Comparison of ENCODE assay signal across 23 cellular contexts in the genomic region with DNA sequence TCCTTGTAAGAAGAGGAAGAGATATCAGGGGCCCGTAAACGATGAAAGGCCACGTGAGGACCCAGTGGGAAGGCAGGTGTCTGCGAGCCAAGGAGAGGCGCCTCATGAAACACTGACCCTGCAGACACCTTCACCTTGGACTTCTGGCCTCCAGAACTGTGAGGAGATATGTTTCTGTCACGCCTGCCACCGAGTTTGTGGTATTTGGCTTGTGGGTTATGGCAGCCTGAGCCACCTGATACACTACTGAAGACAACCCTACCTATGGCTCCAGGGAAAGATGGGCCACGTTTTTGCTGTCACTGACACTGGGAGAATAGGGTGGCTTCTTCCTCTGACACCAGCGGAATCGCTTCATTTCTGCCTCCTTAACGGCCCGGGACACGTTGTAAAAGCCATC.
DNase-seq lines count a peak whose midpoint lies in the region; ATAC-seq and TF ChIP-seq lines count a peak whose summit lies in the region.
"Had no signal": no experiment of that assay in that cellular context is flagged by ENCODE, and none has a peak within 500 bp of the region (broad histone marks: within the 10 kb centered on the region; RNA-seq: fewer than 3 reads in every experiment).

No MANE protein-coding gene starts in this region.

- H3K36me3 Mint-ChIP-seq in endodermal cell (ENCODE audit: low read depth): no peaks in the 10 kb centered on the region
- H3K36me3 Mint-ChIP-seq: CD14-positive monocyte; CD8-positive, alpha-beta memory T cell had no signal

- TF ChIP-seq POLR2A in sigmoid colon (IDR thresholded peaks at IDR 0.05): no peak

- H3K4me1 Mint-ChIP-seq in endodermal cell: peaks cover 13% of the 10 kb centered on the region
- H3K4me1 Mint-ChIP-seq: CD14-positive monocyte; CD8-positive, alpha-beta memory T cell had no signal

- H3K27me3 ChIP-seq in endodermal cell (ENCODE audit: control insufficient read depth, insufficient read depth, low read length, poor library complexity, severe bottlenecking) (no peaks in the 10 kb centered on the region), sigmoid colon (no peaks in the 10 kb centered on the region)
- H3K27me3 ChIP-seq: BE2C; BLaER1 treated with 17β-estradiol and CSF1 and Interleukin-3, amounts not matched to agents 10 nM and 100 nM had no signal

- no peak for TF ChIP-seq EP300 in sigmoid colon (IDR thresholded peaks at IDR 0.05)

- no peak overlapping the region for H3K4me3 ChIP-seq in endodermal cell (ENCODE audit: low read length)
- H3K4me3 ChIP-seq in sigmoid colon: no peak overlapping the region
- H3K4me3 ChIP-seq: A549; BLaER1 treated with 17β-estradiol and CSF1 and Interleukin-3, amounts not matched to agents 10 nM and 100 nM; GM12878; GM23248 had no signal

- TF ChIP-seq CTCF in endodermal cell (conservative IDR thresholded peaks at IDR 0.05) (no peak), sigmoid colon (IDR thresholded peaks at IDR 0.05) (no peak)

- 91 to 93% methylated on average over 8 to 13 of the region's 13 CpGs for WGBS in endodermal cell (ENCODE audit: insufficient coverage in 1 of 2, insufficient read length in 1 of 2), 2 experiments
- 73 to 87% methylated on average over 13 of the region's 13 CpGs for WGBS in sigmoid colon, 2 donors

- peaks cover 7% of the 10 kb centered on the region for H3K4me1 ChIP-seq in endodermal cell (ENCODE audit: control insufficient read depth, insufficient read depth, low read length)
- H3K4me1 ChIP-seq in sigmoid colon: peaks cover 0 to 8% (median 4%) of the 10 kb centered on the region in 4 donors
- H3K4me1 ChIP-seq: A549; BE2C; BLaER1 treated with 17β-estradiol and CSF1 and Interleukin-3, amounts not matched to agents 10 nM and 100 nM had no signal

- no peaks in the 10 kb centered on the region for H3K9me3 Mint-ChIP-seq in endodermal cell
- H3K9me3 Mint-ChIP-seq: CD4-positive, alpha-beta T cell had no signal

- H3K36me3 ChIP-seq in endodermal cell (ENCODE audit: control insufficient read depth, insufficient read depth, low read length) (no peaks in the 10 kb centered on the region), sigmoid colon (no peaks in the 10 kb centered on the region)
- H3K36me3 ChIP-seq: BE2C; BLaER1 treated with 17β-estradiol and CSF1 and Interleukin-3, amounts not matched to agents 10 nM and 100 nM had no signal

- no peak overlapping the region for H3K27ac Mint-ChIP-seq in endodermal cell
- H3K27ac Mint-ChIP-seq: CD14-positive monocyte; CD4-positive, alpha-beta T cell; CD8-positive, alpha-beta memory T cell had no signal

- no peaks in the 10 kb centered on the region for H3K27me3 Mint-ChIP-seq in endodermal cell (ENCODE audit: insufficient read depth)
- H3K27me3 Mint-ChIP-seq: CD4-positive, alpha-beta T cell; CD8-positive, alpha-beta memory T cell had no signal

- no peak overlapping the region for H3K9ac ChIP-seq in endodermal cell (ENCODE audit: extremely low read depth, low read length, poor library complexity, severe bottlenecking)
- H3K9ac ChIP-seq: BLaER1 treated with 17β-estradiol and CSF1 and Interleukin-3, amounts not matched to agents 10 nM and 100 nM; GM23248 had no signal

- H3K9me3 ChIP-seq in endodermal cell (ENCODE audit: control insufficient read depth, low read length) (no peaks in the 10 kb centered on the region), sigmoid colon (no peaks in the 10 kb centered on the region)
- H3K9me3 ChIP-seq: A549; BE2C; BLaER1 treated with 17β-estradiol and CSF1 and Interleukin-3, amounts not matched to agents 10 nM and 100 nM had no signal

- H3K4me3 Mint-ChIP-seq in endodermal cell: no peak overlapping the region
- H3K4me3 Mint-ChIP-seq: CD14-positive monocyte; CD4-positive, alpha-beta T cell; CD8-positive, alpha-beta memory T cell had no signal

- intact Hi-C loops in cardiac septum (cut with DNase I) (no loop called here), left cardiac atrium (cut with DNase I) (no loop called here), sigmoid colon (cut with DNase I) (no loop called here)

- H3K27ac ChIP-seq in endodermal cell (ENCODE audit: low read depth, low read length) (no peak overlapping the region), sigmoid colon (no peak overlapping the region)
- H3K27ac ChIP-seq: A549; BLaER1 treated with 17β-estradiol and CSF1 and Interleukin-3, amounts not matched to agents 10 nM and 100 nM; GM23248 had no signal

- peak; percentile 63 for DNase-seq in cardiac septum (ENCODE audit: low spot score)
- DNase-seq in left cardiac atrium: no peak
- DNase-seq in endodermal cell: peak; percentile 18
- peak; percentile 42 for DNase-seq in sigmoid colon
- DNase-seq in SKM-1 treated with dmso at 0.1 percent for 144 hours (lab: John Stamatoyannopoulos, UW; ENCODE audit: unreplicated experiment): no peak
- DNase-seq in HUDEP-2 (lab: John Stamatoyannopoulos, UW; ENCODE audit: unreplicated experiment in 76 of 76): no peak
- DNase-seq: 8988T; ACHN; AML-193; BE2C; CD4-positive, alpha-beta T cell; CD8-positive, alpha-beta memory T cell; DMS 273 treated with DMSO at 0.1 percent for 48 hours; DMS79; EL; GDM1; GM23248; H7 had no signal

- ATAC-seq in left cardiac atrium: no peak
- ATAC-seq: A549, GM12878, HCT116 had no signal

Comparison
In these comparisons a context has a peak if more than half of its experiments do, and no peak if none do; other contexts are left out.
1. DNase-seq: peak in cardiac septum (single experiment), endodermal cell (single experiment) and sigmoid colon (single experiment); none in left cardiac atrium (single experiment), SKM-1 treated with dmso at 0.1 percent for 144 hours (single experiment) and HUDEP-2 (0 of 76).